15 cellular contexts compared by ENCODE assay signal in the genomic region with DNA sequence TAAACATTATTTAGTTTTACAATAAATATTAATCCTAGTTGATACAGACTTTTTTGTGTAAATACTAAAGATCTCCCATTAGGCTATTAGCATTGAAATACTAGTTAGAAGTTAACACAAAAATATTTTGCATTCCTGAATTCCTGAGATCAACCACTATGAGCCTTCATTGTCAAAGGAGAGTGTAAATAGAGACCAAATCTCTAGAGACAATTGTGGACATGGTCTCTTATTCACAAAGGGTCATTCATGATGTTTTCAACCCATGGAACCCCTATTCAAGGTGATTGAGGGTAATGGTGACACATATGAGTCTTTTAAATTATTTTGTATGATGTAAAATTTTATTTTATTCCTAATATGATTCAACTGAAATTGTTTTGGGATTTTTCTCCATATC.
A peak's percentile ranks its signal among the peaks of the same experiment; 100 is the strongest.
DNase-seq lines count a peak whose midpoint lies in the region; ATAC-seq, FAIRE-seq and TF ChIP-seq lines count a peak whose summit lies in the region.
"Had no signal": no experiment of that assay in that cellular context is flagged by ENCODE, and none has a peak within 500 bp of the region (broad histone marks: within the 10 kb centered on the region; RNA-seq: fewer than 3 reads in every experiment).

No MANE protein-coding gene starts in this region.

- no peak overlapping the region for H3K4me2 ChIP-seq in osteoblast (ENCODE audit: insufficient read depth, low read length)

- ATAC-seq in GM19351 (IDR thresholded peaks at IDR 0.05; ENCODE audit: unreplicated experiment) = no peak

- H3K4me1 ChIP-seq in osteoblast (ENCODE audit: insufficient read depth, low read length) = no peaks in the 10 kb centered on the region
- H3K4me1 ChIP-seq: Caco-2 had no signal

- H2AFZ ChIP-seq in osteoblast (ENCODE audit: low read length) = no peak overlapping the region

- H3K9me3 ChIP-seq in osteoblast (ENCODE audit: low read depth, low read length) = no peaks in the 10 kb centered on the region
- H3K9me3 ChIP-seq: BE2C had no signal

- in situ Hi-C loops in SK-MEL-5 (cut with HindIII; ENCODE audit: low pct_unique_long_range_greater_than_20kb, low sequenced_read_pairs) = no loop called here

- no peaks in the 10 kb centered on the region for H3K36me3 ChIP-seq in osteoblast (ENCODE audit: insufficient read depth, low read length)
- H3K36me3 ChIP-seq: BE2C had no signal

- H3K27me3 ChIP-seq in osteoblast (ENCODE audit: insufficient read depth, low read length) = no peaks in the 10 kb centered on the region
- H3K27me3 ChIP-seq: BE2C had no signal

- H3K4me3 ChIP-seq in osteoblast (ENCODE audit: insufficient read depth, low read length) = no peak overlapping the region

- no peaks in the 10 kb centered on the region for H3K79me2 ChIP-seq in osteoblast (ENCODE audit: insufficient read depth, low read length)

- no peaks in the 10 kb centered on the region for H4K20me1 ChIP-seq in osteoblast (ENCODE audit: insufficient read depth, low read length)

- peak; percentile 32 for DNase-seq in SK-MEL-5 (ENCODE audit: low read depth, low spot score)
- peak; percentile 39 for DNase-seq in kidney glomerular epithelial cell (lab: John Stamatoyannopoulos, UW)
- peak; percentile 5 for DNase-seq in osteoblast (ENCODE audit: insufficient read length, low spot score, missing footprints)
- no peak for DNase-seq in D721Med (ENCODE audit: insufficient read length, low spot score)
- DNase-seq in occipital lobe (lab: John Stamatoyannopoulos, UW) = no peak
- DNase-seq in activated CD8-positive, alpha-beta memory T cell treated with anti-CD3 and anti-CD28 coated beads for 24 hours = no peak
- DNase-seq: BE2C; Caco-2; CD4-positive, alpha-beta memory T cell; DMS53; GF-D8; H9; IMR-90 had no signal

- TF ChIP-seq CTCF in osteoblast (IDR thresholded peaks at IDR 0.05; ENCODE audit: extremely low read depth, low read depth, low read length) (no peak), D721Med (IDR thresholded peaks at IDR 0.05; ENCODE audit: insufficient read depth, missing control alignments) (no peak)

- FAIRE-seq in D721Med (lab: Jason Lieb, UNC) = no peak

- no peak overlapping the region for H3K27ac ChIP-seq in osteoblast (ENCODE audit: low read depth, low read length)
- H3K27ac ChIP-seq: C4-2B had no signal

Comparison
In these comparisons a context has a peak if more than half of its experiments do, and no peak if none do; other contexts are left out.
1. DNase-seq: peak in SK-MEL-5 (single experiment), kidney glomerular epithelial cell (single experiment) and osteoblast (single experiment); none in D721Med (single experiment), occipital lobe (single experiment) and activated CD8-positive, alpha-beta memory T cell treated with anti-CD3 and anti-CD28 coated beads for 24 hours (single experiment).